In genomic region chr3:112640864-112641751, GRCh38 we compare ENCODE assay signal across 8 cellular contexts. TPM values are rescaled to one million over a fixed set of nuclear protein-coding genes. Genes with fewer than 3 reads are reported as not detected.
DNase-seq lines count a peak whose midpoint lies in the region; ATAC-seq and TF ChIP-seq lines count a peak whose summit lies in the region.

CCDC80 (minus strand) TSS chr3:112641143; CDS start chr3:112639905, 1,238 bp downstream.

- H3K27me3 ChIP-seq in right lobe of liver (no peaks in the 10 kb centered on the region), upper lobe of left lung (no peaks in the 10 kb centered on the region)

- WGBS in right lobe of liver (ENCODE audit: insufficient coverage, low coverage, low lambda C conversion rate, missing lambda C conversion rate), result 24% methylated on average over 7 of the region's 7 CpGs
- 9 to 20% methylated on average over 6 to 7 of the region's 7 CpGs for WGBS in upper lobe of left lung, 2 donors

- no peak for TF ChIP-seq EP300 in upper lobe of left lung (IDR thresholded peaks at IDR 0.05)

- no peaks in the 10 kb centered on the region for H3K9me3 ChIP-seq in right lobe of liver
- no peaks in the 10 kb centered on the region for H3K9me3 ChIP-seq in upper lobe of left lung

- no peak within 1 kb of the TSS for H3K4me3 ChIP-seq in right lobe of liver
- peak within 1 kb of the TSS in 3 of 4 donors; percentile 17 to 31 (median 25) for H3K4me3 ChIP-seq in upper lobe of left lung

- intact Hi-C loops in right lobe of liver (cut with DNase I), result loop anchor here (10.0 kb wide), 1 partner anchor 344 kb away; no protein-coding TSS in a partner anchor

- ATAC-seq in right lobe of liver (peak in 1 of 4 donors; percentile 24), upper lobe of left lung (ENCODE audit: low FRiP score in 2 of 2) (peak in 1 of 2 donors; percentile 72), GM21576 (IDR thresholded peaks at IDR 0.05; ENCODE audit: unreplicated experiment) (no peak)

- H3K4me1 ChIP-seq in right lobe of liver (no peaks in the 10 kb centered on the region), upper lobe of left lung (peaks cover 5 to 31% (median 17%) of the 10 kb centered on the region in 4 donors)

- H3K27ac ChIP-seq in right lobe of liver (peak within 1 kb of the TSS in 2 of 3 donors; percentile 22 to 41), upper lobe of left lung (peak within 1 kb of the TSS; percentile 13 to 67 (median 24))

- TF ChIP-seq POLR2A in right lobe of liver (IDR thresholded peaks at IDR 0.05) (peak; percentile 31), upper lobe of left lung (IDR thresholded peaks at IDR 0.05) (peak in 2 of 4 donors; percentile 50 to 53), erythroblast (IDR thresholded peaks at IDR 0.05; ENCODE audit: low read length) (no peak)

- H3K36me3 ChIP-seq in right lobe of liver, result no peaks in the 10 kb centered on the region
- H3K36me3 ChIP-seq in upper lobe of left lung, result no peaks in the 10 kb centered on the region

- no peak for TF ChIP-seq CTCF in right lobe of liver (IDR thresholded peaks at IDR 0.05)
- no peak for TF ChIP-seq CTCF in upper lobe of left lung (IDR thresholded peaks at IDR 0.05)

- peak; percentile 51 for DNase-seq in LoVo (ENCODE audit: low spot score)
- DNase-seq in cerebellar cortex (ENCODE audit: low spot score), result peak; percentile 61
- DNase-seq in right lobe of liver, result no peak
- DNase-seq in upper lobe of left lung, result no peak
- no peak for DNase-seq in amygdala (lab: John Stamatoyannopoulos, UW)
- no peak for DNase-seq in erythroblast (lab: John Stamatoyannopoulos, UW)
- no peak for DNase-seq in activated naive CD4-positive, alpha-beta T cell treated with Interleukin-2 at 50 U/mL for 16 hours

RNA-seq across cellular contexts. Expression of gene CCDC80, which starts in this region (rescaled TPM):
- 1 to 10 TPM in 4 of 6 experiments, under 1 TPM in 2; 0.55 to 5.8 (median 1.3) TPM for total RNA-seq in right lobe of liver
- 100 to 1,000 TPM in 2 of 6 donors, 10 to 100 TPM in 3, 1 to 10 TPM in 1; 2.1 to 354 (median 20.7) TPM for total RNA-seq in upper lobe of left lung

Comparison
In these comparisons a context has a peak if more than half of its experiments do, and no peak if none do; other contexts are left out.
1. DNase-seq: peak in LoVo (single experiment) and cerebellar cortex (single experiment); none in right lobe of liver (0 of 3), upper lobe of left lung (0 of 2), amygdala (0 of 56), erythroblast (0 of 2) and activated naive CD4-positive, alpha-beta T cell treated with Interleukin-2 at 50 U/mL for 16 hours (single experiment).
2. H3K4me3 ChIP-seq: peak in upper lobe of left lung (3 of 4); none in right lobe of liver (0 of 3).